32 cellular contexts compared by ENCODE assay signal in genomic region chr17:79941088-79942010, GRCh38.
DNase-seq lines count a peak whose midpoint lies in the region; ATAC-seq and TF ChIP-seq lines count a peak whose summit lies in the region.
"Had no signal": no experiment of that assay in that cellular context is flagged by ENCODE, and none has a peak within 500 bp of the region (broad histone marks: within the 10 kb centered on the region; RNA-seq: fewer than 3 reads in every experiment).

No MANE protein-coding gene starts in this region.

- H3K27me3 Mint-ChIP-seq in natural killer cell treated with Interleukin-12 subunit alpha and Interleukin-12 subunit beta and Interleukin-15 and Interleukin-18, amount 100 ng/mL, for 72 hours: no peaks in the 10 kb centered on the region
- H3K27me3 Mint-ChIP-seq in natural killer cell (ENCODE audit: low read depth in 2 of 2): peaks cover 0 to 3% of the 10 kb centered on the region in 2 donors
- H3K27me3 Mint-ChIP-seq: activated naive CD4-positive, alpha-beta T cell treated with anti-CD3 and anti-CD28 coated beads, Interleukin-2, amount 50 U/mL, for 24 hours; naive thymus-derived CD8-positive, alpha-beta T cell had no signal

- H3K9ac ChIP-seq in neuronal stem cell (ENCODE audit: low read depth, low read length, poor library complexity): peak overlapping the region; percentile 34

- peaks cover 2% of the 10 kb centered on the region for H3K79me1 ChIP-seq in neuronal stem cell (ENCODE audit: low read depth, low read length)

- intact Hi-C loops in natural killer cell (cut with micrococcal nuclease) (no loop called here), left cardiac atrium (cut with DNase I) (no loop called here), aorta (cut with DNase I) (no loop called here)

- no CpG with 5 or more reads among the region's 28 CpGs for WGBS in neuronal stem cell (ENCODE audit: extremely low coverage in 2 of 2, insufficient read length in 2 of 2, insufficient replicate concordance in 1 of 2), 2 donors
- WGBS in aorta, 2 donors: 85 to 90% methylated on average over 28 of the region's 28 CpGs

- H4K8ac ChIP-seq in neuronal stem cell (ENCODE audit: low read depth, low read length): no peak overlapping the region

- H3K4me2 ChIP-seq in neuronal stem cell (ENCODE audit: insufficient read depth, low read length, poor library complexity, severe bottlenecking): no peak overlapping the region

- no peak overlapping the region for H3K14ac ChIP-seq in neuronal stem cell (ENCODE audit: low read length)

- H2BK120ac ChIP-seq in neuronal stem cell (ENCODE audit: low read depth, low read length): peak overlapping the region; percentile 64

- H3K27ac Mint-ChIP-seq in natural killer cell treated with Interleukin-12 subunit alpha and Interleukin-12 subunit beta and Interleukin-15 and Interleukin-18, amount 100 ng/mL, for 72 hours: no peak overlapping the region
- no peak overlapping the region for H3K27ac Mint-ChIP-seq in natural killer cell
- H3K27ac Mint-ChIP-seq: activated CD4-positive, alpha-beta T cell treated with anti-CD3 and anti-CD28 coated beads for 36 hours; activated naive CD4-positive, alpha-beta T cell treated with anti-CD3 and anti-CD28 coated beads, Interleukin-2, amount 50 U/mL, for 24 hours; activated T-helper 2 cell treated with anti-CD3 and anti-CD28 coated beads, Interferon-gamma antibody, Interleukin-2, Interleukin-4, amounts not matched to agents 10 μg/mL and 5 μg/mL and 100 μg/mL, durations not matched to agents 14 hours and 24 hours and 36 hours had no signal

- H3K36me3 ChIP-seq in neuronal stem cell (replicated peaks in 1 of 2; ENCODE audit: control insufficient read depth in 2 of 2, insufficient read depth in 2 of 2, low read length in 2 of 2) (peaks cover 23 to 86% of the 10 kb centered on the region in 2 donors), aorta (ENCODE audit: control insufficient read depth in 1 of 2, insufficient read depth in 2 of 2, low read length in 1 of 2) (peaks cover 0 to 3% of the 10 kb centered on the region in 2 donors)
- H3K36me3 ChIP-seq: breast epithelium, colonic mucosa had no signal

- peak; percentile 49 for DNase-seq in natural killer cell treated with Interleukin-12 subunit alpha and Interleukin-12 subunit beta and Interleukin-15 and Interleukin-18, amount 100 ng/mL, for 72 hours (ENCODE audit: low spot score)
- no peak for DNase-seq in natural killer cell
- DNase-seq in left cardiac atrium: peak; percentile 23
- DNase-seq in neuronal stem cell (ENCODE audit: low spot score): no peak
- peak; percentile 48 to 75 for DNase-seq in aorta
- no peak for DNase-seq in mucosa of gallbladder (ENCODE audit: low spot score)
- DNase-seq in MV-4-11 (lab: John Stamatoyannopoulos, UW): no peak
- DNase-seq: activated CD4-positive, alpha-beta T cell treated with anti-CD3 and anti-CD28 coated beads for 36 hours; AML-193; colonic mucosa; DMS 273 treated with DMSO at 0.1 percent for 48 hours; effector CD4-positive, alpha-beta T cell; HCEC 1CT; Kasumi-1; midbrain; NCI-H1436 treated with DMSO at 0.1 percent for 48 hours; NCI-H2081 treated with DMSO at 0.1 percent for 48 hours; NCI-H446; NCI-H748 treated with DMSO at 0.1 percent for 48 hours; SIG-M5; stimulated activated CD4-positive, alpha-beta T cell treated with anti-CD3 and anti-CD28 coated beads, Interleukin-12 subunit alpha, Interleukin-12 subunit beta, amount 100 ng/mL, for 4 hours; stimulated activated CD4-positive, alpha-beta T cell treated with anti-CD3 and anti-CD28 coated beads, Interleukin-2, amount 100 ng/mL, for 48 hours had no signal

- H2BK15ac ChIP-seq in neuronal stem cell (ENCODE audit: low read length): peak overlapping the region; percentile 30

- no peak overlapping the region for H3K27ac ChIP-seq in neuronal stem cell (replicated peaks; ENCODE audit: low read length)
- no peak overlapping the region for H3K27ac ChIP-seq in aorta (ENCODE audit: low read depth in 1 of 2, low read length in 2 of 2)
- H3K27ac ChIP-seq: colonic mucosa, epithelial cell of prostate, pancreas, thyroid gland had no signal

- peak overlapping the region; percentile 49 for H3K18ac ChIP-seq in neuronal stem cell (ENCODE audit: low read length)

- no peak for TF ChIP-seq CTCF in natural killer cell (IDR thresholded peaks at IDR 0.05)

- no peak overlapping the region for H2BK5ac ChIP-seq in neuronal stem cell (ENCODE audit: low read length)

- peaks cover 6 to 20% of the 10 kb centered on the region in 2 donors for H3K4me1 Mint-ChIP-seq in natural killer cell treated with Interleukin-12 subunit alpha and Interleukin-12 subunit beta and Interleukin-15 and Interleukin-18, amount 100 ng/mL, for 72 hours (ENCODE audit: low read depth in 2 of 2)
- peaks cover 8 to 23% of the 10 kb centered on the region in 2 donors for H3K4me1 Mint-ChIP-seq in natural killer cell

- peak overlapping the region; percentile 72 for H2AK5ac ChIP-seq in neuronal stem cell (ENCODE audit: low read depth, low read length)

- ATAC-seq in natural killer cell treated with Interleukin-12 subunit alpha and Interleukin-12 subunit beta and Interleukin-15 and Interleukin-18, amount 100 ng/mL, for 72 hours: no peak
- ATAC-seq in natural killer cell (no peak), left cardiac atrium (no peak), aorta (ENCODE audit: low FRiP score) (no peak), GM19035 (IDR thresholded peaks at IDR 0.05; ENCODE audit: unreplicated experiment) (no peak)
- ATAC-seq: activated CD4-positive, alpha-beta T cell treated with anti-CD3 and anti-CD28 coated beads for 36 hours; GM12878; naive thymus-derived CD8-positive, alpha-beta T cell; Panc1; pancreas had no signal

- H3K4me1 ChIP-seq in neuronal stem cell (ENCODE audit: control insufficient read depth in 2 of 2, insufficient read depth in 1 of 2, low read depth in 1 of 2, low read length in 2 of 2) (peaks cover 0 to 26% of the 10 kb centered on the region in 2 donors), aorta (ENCODE audit: control insufficient read depth in 1 of 2, insufficient read depth in 2 of 2, low read length in 2 of 2) (no peaks in the 10 kb centered on the region)
- H3K4me1 ChIP-seq: breast epithelium, colonic mucosa, pancreas had no signal

- no peak overlapping the region for H2AFZ ChIP-seq in neuronal stem cell (ENCODE audit: low read length)

- H2BK12ac ChIP-seq in neuronal stem cell (ENCODE audit: low read length): no peak overlapping the region

- H4K91ac ChIP-seq in neuronal stem cell (ENCODE audit: low read depth, low read length, poor library complexity): no peak overlapping the region

- H3K27me3 ChIP-seq in neuronal stem cell (ENCODE audit: control insufficient read depth in 3 of 3, insufficient read depth in 3 of 3, low read depth in 1 of 3, low read length in 3 of 3): no peaks in the 10 kb centered on the region
- no peaks in the 10 kb centered on the region for H3K27me3 ChIP-seq in aorta (ENCODE audit: control insufficient read depth in 1 of 2, insufficient read depth in 2 of 2, low read length in 1 of 2)
- H3K27me3 ChIP-seq: breast epithelium, colonic mucosa, pancreas, thyroid gland had no signal

- H3K4me3 Mint-ChIP-seq in natural killer cell treated with Interleukin-12 subunit alpha and Interleukin-12 subunit beta and Interleukin-15 and Interleukin-18, amount 100 ng/mL, for 72 hours: no peak overlapping the region
- no peak overlapping the region for H3K4me3 Mint-ChIP-seq in natural killer cell
- H3K4me3 Mint-ChIP-seq: activated CD4-positive, alpha-beta T cell treated with anti-CD3 and anti-CD28 coated beads for 36 hours; activated naive CD4-positive, alpha-beta T cell treated with anti-CD3 and anti-CD28 coated beads, Interleukin-2, amount 50 U/mL, for 24 hours; naive thymus-derived CD8-positive, alpha-beta T cell had no signal

- no peaks in the 10 kb centered on the region for H3K9me3 Mint-ChIP-seq in natural killer cell treated with Interleukin-12 subunit alpha and Interleukin-12 subunit beta and Interleukin-15 and Interleukin-18, amount 100 ng/mL, for 72 hours
- no peaks in the 10 kb centered on the region for H3K9me3 Mint-ChIP-seq in natural killer cell
- H3K9me3 Mint-ChIP-seq: activated naive CD4-positive, alpha-beta T cell treated with anti-CD3 and anti-CD28 coated beads, Interleukin-2, amount 50 U/mL, for 24 hours; activated T-helper 2 cell treated with anti-CD3 and anti-CD28 coated beads, Interferon-gamma antibody, Interleukin-2, Interleukin-4, amounts not matched to agents 10 μg/mL and 5 μg/mL and 100 μg/mL, durations not matched to agents 14 hours and 24 hours and 36 hours; naive thymus-derived CD8-positive, alpha-beta T cell had no signal

- H3K9me3 ChIP-seq in neuronal stem cell (replicated peaks in 1 of 2; ENCODE audit: control insufficient read depth in 2 of 2, insufficient read depth in 1 of 2, low read depth in 1 of 2, low read length in 2 of 2) (no peaks in the 10 kb centered on the region), aorta (ENCODE audit: control insufficient read depth, low read length) (no peaks in the 10 kb centered on the region)
- H3K9me3 ChIP-seq: breast epithelium, colonic mucosa, pancreas, thyroid gland had no signal

- H3K4ac ChIP-seq in neuronal stem cell (ENCODE audit: low read length): no peak overlapping the region

- H3K4me3 ChIP-seq in neuronal stem cell (ENCODE audit: low read length in 2 of 2) (no peak overlapping the region), aorta (ENCODE audit: low read length in 2 of 2) (no peak overlapping the region)
- H3K4me3 ChIP-seq: breast epithelium, colonic mucosa, GM12878, pancreas, thyroid gland had no signal

- no peaks in the 10 kb centered on the region for H3K36me3 Mint-ChIP-seq in natural killer cell treated with Interleukin-12 subunit alpha and Interleukin-12 subunit beta and Interleukin-15 and Interleukin-18, amount 100 ng/mL, for 72 hours
- no peaks in the 10 kb centered on the region for H3K36me3 Mint-ChIP-seq in natural killer cell
- H3K36me3 Mint-ChIP-seq: activated naive CD4-positive, alpha-beta T cell treated with anti-CD3 and anti-CD28 coated beads, Interleukin-2, amount 50 U/mL, for 24 hours; naive thymus-derived CD8-positive, alpha-beta T cell had no signal

- peak overlapping the region; percentile 81 for H3K23ac ChIP-seq in neuronal stem cell (ENCODE audit: low read depth, low read length, poor library complexity)

Comparison
In these comparisons a context has a peak if more than half of its experiments do, and no peak if none do; other contexts are left out.
1. DNase-seq: peak in natural killer cell treated with Interleukin-12 subunit alpha and Interleukin-12 subunit beta and Interleukin-15 and Interleukin-18, amount 100 ng/mL, for 72 hours (single experiment), left cardiac atrium (single experiment) and aorta (2 of 2); none in natural killer cell (single experiment), neuronal stem cell (single experiment), mucosa of gallbladder (single experiment) and MV-4-11 (single experiment).